In the genomic region with DNA sequence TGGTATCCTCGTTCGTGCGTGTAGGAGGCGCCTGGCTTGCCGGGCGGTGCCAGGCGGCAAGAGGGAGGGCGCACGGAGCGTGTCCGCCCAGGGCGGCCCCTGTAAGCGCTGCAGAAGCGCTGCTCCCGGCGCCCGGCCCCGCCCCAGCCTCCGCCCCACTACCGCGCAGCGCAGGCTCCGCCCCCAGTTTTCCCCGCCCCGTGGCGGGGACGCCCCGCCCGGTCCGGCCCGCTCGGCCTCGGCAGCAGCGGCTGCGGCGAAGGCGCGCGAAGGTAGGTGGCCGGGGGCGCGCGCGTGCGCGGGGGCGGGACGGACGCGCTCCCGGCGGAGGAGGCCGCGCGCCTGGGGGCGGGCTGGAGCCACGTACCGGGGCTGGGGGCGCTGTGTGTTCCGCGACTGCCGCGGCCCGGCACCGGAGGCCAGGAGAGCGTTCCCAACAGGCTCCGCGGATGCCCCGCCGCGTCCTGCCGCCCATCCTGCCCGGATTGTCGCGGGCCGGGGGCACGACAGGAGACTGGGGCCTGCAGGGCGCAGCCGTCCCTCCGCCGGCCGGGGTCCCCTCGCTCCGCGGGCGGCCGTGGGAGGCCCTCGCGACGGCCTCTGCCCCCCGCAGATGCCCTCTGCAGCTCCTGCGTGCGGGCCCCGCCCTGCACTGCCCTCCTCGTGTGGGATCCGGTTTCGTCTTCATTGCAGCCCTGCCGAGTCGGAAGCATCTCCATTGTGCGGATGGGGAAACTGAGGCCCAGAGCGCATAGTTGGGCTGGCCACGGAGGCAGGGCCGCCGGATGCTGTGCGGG, we compare ENCODE assay signal across 8 cellular contexts. TPM values are rescaled to one million over a fixed set of nuclear protein-coding genes. Genes with fewer than 3 reads are reported as not detected.
DNase-seq lines count a peak whose midpoint lies in the region; ATAC-seq, FAIRE-seq and TF ChIP-seq lines count a peak whose summit lies in the region.

No MANE protein-coding gene starts in this region.

- H3K9me3 ChIP-seq in mucosa of stomach (ENCODE audit: control insufficient read depth, low read length): no peaks in the 10 kb centered on the region

- no peaks in the 10 kb centered on the region for H3K27me3 ChIP-seq in mucosa of stomach (ENCODE audit: control insufficient read depth, insufficient read depth, low read length)

- H3K9ac ChIP-seq in mucosa of stomach (ENCODE audit: low read length): peak overlapping the region; percentile 64

- DNase-seq in D721Med (ENCODE audit: insufficient read length, low spot score) (peak; percentile 85), OCI-M2 (lab: John Stamatoyannopoulos, UW; ENCODE audit: unreplicated experiment) (peak; percentile 66), erythroblast (lab: John Stamatoyannopoulos, UW) (peak; percentile 90 to 93)
- DNase-seq in Jurkat, Clone E6-1 (ENCODE audit: low read depth, low spot score): peak; percentile 92
- peak; percentile 98 for DNase-seq in activated T-cell treated with anti-CD3 and anti-CD28 coated beads, Interleukin-2, amount 50 U/mL, for 1 hour
- DNase-seq in stimulated activated CD8-positive, alpha-beta memory T cell treated with anti-CD3 and anti-CD28 coated beads, Interleukin-4, amount 100 ng/mL, for 48 hours: peak; percentile 98

- H3K4me3 ChIP-seq in Jurkat, Clone E6-1 (ENCODE audit: low read length): peak overlapping the region; percentile 66
- peak overlapping the region; percentile 50 for H3K4me3 ChIP-seq in mucosa of stomach (ENCODE audit: low read length)

- peak; percentile 20 for TF ChIP-seq CTCF in D721Med (IDR thresholded peaks at IDR 0.05; ENCODE audit: insufficient read depth, missing control alignments)

- ATAC-seq in GM21529 (IDR thresholded peaks at IDR 0.05; ENCODE audit: unreplicated experiment): peak; percentile 84

- peaks cover 6% of the 10 kb centered on the region for H3K4me1 ChIP-seq in mucosa of stomach (ENCODE audit: control insufficient read depth, insufficient read depth, low read length)

- H3K36me3 ChIP-seq in mucosa of stomach (ENCODE audit: control insufficient read depth, insufficient read depth, low read length): no peaks in the 10 kb centered on the region

- no peak for FAIRE-seq in D721Med (lab: Jason Lieb, UNC)

- TF ChIP-seq POLR2A in erythroblast (IDR thresholded peaks at IDR 0.05; ENCODE audit: low read length): no peak

RNA-seq across cellular contexts. Expression of a gene that starts 7.7 kb away (rescaled TPM):
- polyA plus RNA-seq in Jurkat, Clone E6-1 (2012; ENCODE audit: insufficient read depth, insufficient read length): 29.7 TPM

RNA-seq across cellular contexts. Expression of a gene that starts 18.3 kb away (rescaled TPM):
- not detected for polyA plus RNA-seq in Jurkat, Clone E6-1 (2012; ENCODE audit: insufficient read depth, insufficient read length)

Comparison
In these comparisons a context has a peak if more than half of its experiments do, and no peak if none do; other contexts are left out.
1. Peak in every context shown above with its lines: DNase-seq, ATAC-seq and H3K4me3 ChIP-seq.